Comparison of ENCODE assay signal across 17 cellular contexts in the genomic region with DNA sequence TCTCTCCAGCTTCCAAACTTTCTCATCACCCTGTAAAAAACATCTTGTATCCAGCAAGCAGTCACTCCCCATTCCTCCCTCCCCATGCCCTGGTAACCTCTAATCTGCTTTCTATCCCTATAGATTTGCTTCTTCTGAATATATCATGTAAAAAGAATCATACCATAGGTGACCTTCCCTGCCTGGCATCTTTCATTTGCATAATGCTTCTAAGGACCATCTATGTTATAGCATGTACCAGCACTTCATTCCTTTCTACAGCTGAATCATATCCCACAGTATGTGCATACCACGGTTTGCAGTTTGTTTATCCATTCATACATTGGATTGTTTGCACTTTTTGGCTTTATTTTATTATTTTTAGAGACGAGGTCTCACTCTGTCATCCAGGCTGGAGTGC. TPM values are rescaled to one million over a fixed set of nuclear protein-coding genes. Genes with fewer than 3 reads are reported as not detected.
DNase-seq lines count a peak whose midpoint lies in the region; ATAC-seq and TF ChIP-seq lines count a peak whose summit lies in the region.
"Had no signal": no experiment of that assay in that cellular context is flagged by ENCODE, and none has a peak within 500 bp of the region (broad histone marks: within the 10 kb centered on the region; RNA-seq: fewer than 3 reads in every experiment).

No MANE protein-coding gene starts in this region.

- no peak overlapping the region for H3K4me3 ChIP-seq in Panc1 (ENCODE audit: low read depth in 2 of 2, low read length in 2 of 2)
- no peak overlapping the region for H3K4me3 ChIP-seq in mucosa of rectum (ENCODE audit: low read length in 2 of 2)
- no peak overlapping the region for H3K4me3 ChIP-seq in Caco-2 (ENCODE audit: low read depth, low read length)
- H3K4me3 ChIP-seq: K562 had no signal

- no peaks in the 10 kb centered on the region for H3K27me3 Mint-ChIP-seq in Caco-2 (ENCODE audit: insufficient read depth, unreplicated experiment)

- H3K9me3 ChIP-seq in Panc1 (ENCODE audit: control insufficient read depth, insufficient read depth, low read depth, low read length) (no peaks in the 10 kb centered on the region), mucosa of rectum (ENCODE audit: control insufficient read depth in 2 of 2, low read length in 2 of 2) (no peaks in the 10 kb centered on the region), Caco-2 (no peaks in the 10 kb centered on the region)

- H3K36me3 ChIP-seq in Panc1 (ENCODE audit: control insufficient read depth, insufficient read depth, low read length) (no peaks in the 10 kb centered on the region), mucosa of rectum (ENCODE audit: control insufficient read depth in 2 of 2, insufficient read depth in 2 of 2, low read length in 2 of 2) (no peaks in the 10 kb centered on the region), Caco-2 (ENCODE audit: control insufficient read depth, insufficient read depth, low read length) (no peaks in the 10 kb centered on the region)

- H3K4me3 Mint-ChIP-seq in Caco-2 (ENCODE audit: unreplicated experiment) = no peak overlapping the region

- H3K4me1 Mint-ChIP-seq in Caco-2 (ENCODE audit: low read depth, unreplicated experiment) = no peaks in the 10 kb centered on the region

- TF ChIP-seq CTCF in Panc1 (IDR thresholded peaks at IDR 0.05) (no peak), Caco-2 (IDR thresholded peaks at IDR 0.05; ENCODE audit: insufficient read depth in 1 of 2, low read depth in 1 of 2, low read length in 1 of 2, severe bottlenecking in 1 of 2, unreplicated experiment in 1 of 2) (no peak)

- no peak for ATAC-seq in Panc1

- no peak overlapping the region for H3K9ac ChIP-seq in mucosa of rectum (ENCODE audit: low read depth in 1 of 2, low read length in 2 of 2)

- no peaks in the 10 kb centered on the region for H3K36me3 Mint-ChIP-seq in Caco-2 (ENCODE audit: insufficient read depth, unreplicated experiment)

- H3K27me3 ChIP-seq in Panc1 (ENCODE audit: control insufficient read depth, insufficient read depth, low read length) (no peaks in the 10 kb centered on the region), mucosa of rectum (ENCODE audit: control insufficient read depth in 2 of 2, insufficient read depth in 2 of 2, low read length in 2 of 2) (no peaks in the 10 kb centered on the region), Caco-2 (replicated peaks; ENCODE audit: control insufficient read depth, insufficient read depth, low read length) (no peaks in the 10 kb centered on the region)

- H3K9me3 Mint-ChIP-seq in Caco-2 (ENCODE audit: unreplicated experiment) = no peaks in the 10 kb centered on the region

- no peak overlapping the region for H3K27ac Mint-ChIP-seq in Caco-2 (ENCODE audit: unreplicated experiment)

- POLR2A ChIA-PET in Panc1 (lab: Charles Lee) (no interaction called here), Caco-2 (lab: Charles Lee) (no interaction called here)

- CTCF ChIA-PET in Panc1 (lab: Charles Lee) = interaction anchor here (0.6 kb wide), 1 partner anchor 16 kb away, joined by 3 read pairs; no protein-coding TSS in a partner anchor
- CTCF ChIA-PET in Caco-2 (lab: Charles Lee) = no interaction called here

- in situ Hi-C loops in Panc1 (cut with HindIII; ENCODE audit: low pct_unique_long_range_greater_than_20kb, low sequenced_read_pairs) = no loop called here
- in situ Hi-C loops in G401 (cut with HindIII; ENCODE audit: low sequenced_read_pairs) = no loop called here

- H3K27ac ChIP-seq in Panc1 (ENCODE audit: low read length) (peak overlapping the region; percentile 77), mucosa of rectum (ENCODE audit: low read depth in 2 of 2, low read length in 2 of 2) (peak overlapping the region; percentile 77 to 84)

- intact Hi-C loops in Panc1 (cut with micrococcal nuclease; ENCODE audit: unreplicated experiment) = no loop called here
- intact Hi-C loops in Caco-2 (cut with micrococcal nuclease; ENCODE audit: unreplicated experiment) = no loop called here

- H3K4me1 ChIP-seq in Panc1 (ENCODE audit: control insufficient read depth, insufficient read depth, low read length) = peaks cover 35% of the 10 kb centered on the region
- peaks cover 17 to 43% of the 10 kb centered on the region in 2 donors for H3K4me1 ChIP-seq in mucosa of rectum (ENCODE audit: control insufficient read depth in 2 of 2, insufficient read depth in 2 of 2, low read length in 2 of 2)
- no peaks in the 10 kb centered on the region for H3K4me1 ChIP-seq in Caco-2

- no TSS peak for BruUV-seq in Panc1 (replicated peaks; lab: Mats Ljungman, UMichigan)
- no TSS peak for BruUV-seq in Caco-2 (replicated peaks; lab: Mats Ljungman, UMichigan)

- DNase-seq in EH (ENCODE audit: low read depth) (peak; percentile 64), Panc1 (ENCODE audit: low read depth, low spot score) (no peak), dedifferentiated amniotic fluid mesenchymal stem cell (ENCODE audit: extremely low spot score) (peak; percentile 31), Caco-2 (no peak), NCI-H526 (lab: John Stamatoyannopoulos, UW) (no peak), G401 (ENCODE audit: low spot score) (no peak)
- DNase-seq in activated CD4-positive, CD25-positive, alpha-beta regulatory T cell treated with anti-CD3 and anti-CD28 coated beads, Interleukin-2, amount 50 U/mL, for 72 hours = no peak
- DNase-seq: AML-193; COR-L47; GOT3; NCI-H1105 treated with DMSO at 0.1 percent for 48 hours; NCI-H1694; NCI-H748 treated with DMSO at 0.1 percent for 48 hours; NK-92 treated with Interleukin-12 subunit alpha and Interleukin-12 subunit beta, amount 100 ng/mL, for 24 hours; RPMI8226 had no signal

RNA-seq across cellular contexts. Expression of gene VPS37B, which starts 22.9 kb away (rescaled TPM):
- total RNA-seq in Panc1 (2021; ENCODE audit: unreplicated experiment) = 76.7 TPM
- 70.8 TPM for polyA plus RNA-seq in Panc1 (2012; ENCODE audit: insufficient read length)
- total RNA-seq in Caco-2 (2022) = 24.0 and 25.4 TPM in 2 replicates
- 38.3 and 53.4 TPM in 2 replicates for total RNA-seq in G401 (2014; rRNA removed; shearing (Covaris generic))

RNA-seq across cellular contexts. Expression of gene ABCB9, which starts 47.4 kb away (rescaled TPM):
- total RNA-seq in Panc1 (2021; ENCODE audit: unreplicated experiment) (32.7 TPM), Caco-2 (2022) (6.7 and 8.1 TPM in 2 replicates)
- polyA plus RNA-seq in Panc1 (2012; ENCODE audit: insufficient read length) = 31.5 TPM
- 3.8 and 7.4 TPM in 2 replicates for total RNA-seq in G401 (2014; rRNA removed; shearing (Covaris generic))

RNA-seq across cellular contexts. Expression of gene OGFOD2, which starts 56.2 kb away (rescaled TPM):
- total RNA-seq in Panc1 (2021; ENCODE audit: unreplicated experiment) (32.0 TPM), Caco-2 (2022) (21.6 and 22.7 TPM in 2 replicates)
- polyA plus RNA-seq in Panc1 (2012; ENCODE audit: insufficient read length) = 37.7 TPM
- total RNA-seq in G401 (2014; rRNA removed; shearing (Covaris generic)) = 23.6 and 45.3 TPM in 2 replicates

Comparison
In these comparisons a context has a peak if more than half of its experiments do, and no peak if none do; other contexts are left out.
1. DNase-seq: peak in EH (single experiment) and dedifferentiated amniotic fluid mesenchymal stem cell (single experiment); none in Panc1 (single experiment), Caco-2 (0 of 2), NCI-H526 (0 of 2), activated CD4-positive, CD25-positive, alpha-beta regulatory T cell treated with anti-CD3 and anti-CD28 coated beads, Interleukin-2, amount 50 U/mL, for 72 hours (single experiment) and G401 (single experiment).